ENCODE assay signal across 38 cellular contexts in genomic region chr3:67853520-67853919, GRCh38.
"Had no signal": no experiment of that assay in that cellular context is flagged by ENCODE, and none has a peak within 500 bp of the region (broad histone marks: within the 10 kb centered on the region; RNA-seq: fewer than 3 reads in every experiment).

No MANE protein-coding gene starts in this region.

- H3K27ac Mint-ChIP-seq: activated B cell treated with CpG ODN at 0.5 μM for 24 hours; activated CD4-positive, alpha-beta memory T cell treated with anti-CD3 and anti-CD28 coated beads for 36 hours; activated CD4-positive, alpha-beta T cell treated with anti-CD3 and anti-CD28 coated beads, Interleukin-2, amount 10 ng/mL, durations not matched to agents 24 days and 14 days; activated CD8-positive, alpha-beta T cell treated with anti-CD3 and anti-CD28 coated beads for 36 hours; activated naive CD4-positive, alpha-beta T cell treated with anti-CD3 and anti-CD28 coated beads for 36 hours; activated naive CD4-positive, alpha-beta T cell treated with anti-CD3 and anti-CD28 coated beads, Interleukin-2, amount 50 U/mL, for 72 hours; activated naive CD8-positive, alpha-beta T cell treated with anti-CD3 and anti-CD28 coated beads, Interleukin-2, amount 10 ng/mL, durations not matched to agents 7 days and 5 days; activated T-cell treated with anti-CD3 and anti-CD28 coated beads, Interleukin-2, amount 50 U/mL, for 72 hours; activated T-helper 1 cell treated with anti-CD3 and anti-CD28 coated beads, Interleukin-12 subunit alpha, Interleukin-12 subunit beta, Interleukin-2, Interleukin-4 antibody, amounts not matched to agents 30 ng/mL and 10 ng/mL and 1 ng/mL, durations not matched to agents 14 hours and 24 hours and 36 hours; activated T-helper 17 cell treated with anti-CD3 and anti-CD28 coated beads, Interleukin-2, amount 50 U/mL, for 72 hours; T-helper 1 cell treated with Interleukin-12 subunit alpha and Interleukin-12 subunit beta and Interleukin-4 antibody, amounts not matched to agents 30 μg/mL and 1 μg/mL, for 36 hours; T-helper 2 cell treated with Interferon-gamma antibody and Interleukin-4, amounts not matched to agents 5 μg/mL and 100 μg/mL, for 36 hours had no signal

- H3K27me3 Mint-ChIP-seq: activated B cell treated with CpG ODN at 0.5 μM for 24 hours; activated CD4-positive, alpha-beta memory T cell treated with anti-CD3 and anti-CD28 coated beads for 36 hours; activated CD4-positive, alpha-beta T cell treated with anti-CD3 and anti-CD28 coated beads, Interleukin-2, amount 10 ng/mL, durations not matched to agents 24 days and 14 days; activated CD8-positive, alpha-beta T cell treated with anti-CD3 and anti-CD28 coated beads for 36 hours; activated naive CD8-positive, alpha-beta T cell treated with anti-CD3 and anti-CD28 coated beads, Interleukin-2, amount 10 ng/mL, durations not matched to agents 7 days and 5 days had no signal

- H3K9me3 ChIP-seq: adrenal gland, body of pancreas, breast epithelium had no signal

- H3K4me1 ChIP-seq: adrenal gland, breast epithelium had no signal

- H3K36me3 ChIP-seq: adrenal gland, brain microvascular endothelial cell, breast epithelium had no signal

- ATAC-seq: activated CD8-positive, alpha-beta T cell treated with anti-CD3 and anti-CD28 coated beads for 36 hours; activated naive CD4-positive, alpha-beta T cell treated with anti-CD3 and anti-CD28 coated beads, Interleukin-2, amount 50 U/mL, for 72 hours; activated T-cell treated with anti-CD3 and anti-CD28 coated beads, Interleukin-2, amount 50 U/mL, for 4 hours; activated T-cell treated with anti-CD3 and anti-CD28 coated beads, Interleukin-2, amount 50 U/mL, for 72 hours; activated T-helper 17 cell treated with anti-CD3 and anti-CD28 coated beads, Interleukin-2, amount 50 U/mL, for 72 hours; body of pancreas had no signal

- H3K9me3 Mint-ChIP-seq: activated B cell treated with CpG ODN at 0.5 μM for 24 hours; activated CD4-positive, alpha-beta memory T cell treated with anti-CD3 and anti-CD28 coated beads for 36 hours; activated CD4-positive, alpha-beta T cell treated with anti-CD3 and anti-CD28 coated beads, Interleukin-2, amount 10 ng/mL, durations not matched to agents 24 days and 14 days; activated CD8-positive, alpha-beta T cell treated with anti-CD3 and anti-CD28 coated beads for 36 hours; activated naive CD4-positive, alpha-beta T cell treated with anti-CD3 and anti-CD28 coated beads for 36 hours; activated T-cell treated with anti-CD3 and anti-CD28 coated beads, Interleukin-2, amount 50 U/mL, for 4 hours; activated T-helper 1 cell treated with anti-CD3 and anti-CD28 coated beads, Interleukin-12 subunit alpha, Interleukin-12 subunit beta, Interleukin-2, Interleukin-4 antibody, amounts not matched to agents 30 ng/mL and 10 ng/mL and 1 ng/mL, durations not matched to agents 14 hours and 24 hours and 36 hours; activated T-helper 17 cell treated with anti-CD3 and anti-CD28 coated beads, Interleukin-2, amount 50 U/mL, for 72 hours; T-helper 1 cell treated with Interleukin-12 subunit alpha and Interleukin-12 subunit beta and Interleukin-4 antibody, amounts not matched to agents 30 μg/mL and 1 μg/mL, for 36 hours; T-helper 2 cell treated with Interferon-gamma antibody and Interleukin-4, amounts not matched to agents 5 μg/mL and 100 μg/mL, for 36 hours had no signal

- H3K4me1 Mint-ChIP-seq: activated B cell treated with CpG ODN at 0.5 μM for 24 hours; activated CD4-positive, alpha-beta T cell treated with anti-CD3 and anti-CD28 coated beads, Interleukin-2, amount 10 ng/mL, durations not matched to agents 24 days and 14 days; activated T-helper 17 cell treated with anti-CD3 and anti-CD28 coated beads, Interleukin-2, amount 50 U/mL, for 72 hours had no signal

- H3K27ac ChIP-seq: adrenal gland, brain microvascular endothelial cell, breast epithelium, VCaP had no signal

- DNase-seq: activated B cell treated with CpG ODN at 0.5 μM for 24 hours; activated CD4-positive, alpha-beta memory T cell treated with anti-CD3 and anti-CD28 coated beads for 36 hours; activated CD4-positive, alpha-beta T cell treated with anti-CD3 and anti-CD28 coated beads for 4 hours; activated CD4-positive, alpha-beta T cell treated with anti-CD3 and anti-CD28 coated beads, Interleukin-2, amount 10 ng/mL, durations not matched to agents 24 days and 14 days; activated CD4-positive, alpha-beta T cell treated with anti-CD3 and anti-CD28 coated beads, Interleukin-2, amount 50 U/mL, for 1 hour; activated CD4-positive, alpha-beta T cell treated with anti-CD3 and anti-CD28 coated beads, Interleukin-2, amount 50 U/mL, for 4 hours; activated CD4-positive, CD25-positive, alpha-beta regulatory T cell treated with anti-CD3 and anti-CD28 coated beads, Interleukin-2, amount 50 U/mL, for 72 hours; activated CD8-positive, alpha-beta memory T cell treated with anti-CD3 and anti-CD28 coated beads, Interleukin-2, amount 50 U/mL, for 4 hours; activated CD8-positive, alpha-beta T cell treated with anti-CD3 and anti-CD28 coated beads for 36 hours; activated effector memory CD4-positive, alpha-beta T cell treated with anti-CD3 and anti-CD28 coated beads, Interleukin-2, amount 50 U/mL, for 16 hours; activated gamma-delta T cell treated with Interleukin-2 at 50 U/mL for 16 hours; activated naive CD4-positive, alpha-beta T cell; activated naive CD4-positive, alpha-beta T cell treated with anti-CD3 and anti-CD28 coated beads for 36 hours; activated naive CD4-positive, alpha-beta T cell treated with anti-CD3 and anti-CD28 coated beads, Interleukin-2, amount 50 U/mL, for 16 hours; activated naive CD8-positive, alpha-beta T cell treated with anti-CD3 and anti-CD28 coated beads, Interleukin-2, amount 10 ng/mL, durations not matched to agents 7 days and 5 days; activated T-cell treated with anti-CD3 and anti-CD28 coated beads for 4 hours; activated T-cell treated with anti-CD3 and anti-CD28 coated beads, Interleukin-2, amount 50 U/mL, for 1 hour; activated T-cell treated with anti-CD3 and anti-CD28 coated beads, Interleukin-2, amount 50 U/mL, for 4 hours; activated T-cell treated with anti-CD3 and anti-CD28 coated beads, Interleukin-2, amount 50 U/mL, for 72 hours; adrenal gland; amniotic stem cell; aorta; body of pancreas; brain microvascular endothelial cell; central memory CD4-positive, alpha-beta T cell; SW 1271; T-helper 1 cell; T-helper 2 cell; T-helper 9 cell had no signal

- H3K36me3 Mint-ChIP-seq: activated CD4-positive, alpha-beta memory T cell treated with anti-CD3 and anti-CD28 coated beads for 36 hours had no signal

- H3K4me3 Mint-ChIP-seq: activated B cell treated with CpG ODN at 0.5 μM for 24 hours; activated CD4-positive, alpha-beta memory T cell treated with anti-CD3 and anti-CD28 coated beads for 36 hours; activated CD4-positive, alpha-beta T cell treated with anti-CD3 and anti-CD28 coated beads, Interleukin-2, amount 10 ng/mL, durations not matched to agents 24 days and 14 days; activated CD8-positive, alpha-beta T cell treated with anti-CD3 and anti-CD28 coated beads for 36 hours; activated naive CD4-positive, alpha-beta T cell treated with anti-CD3 and anti-CD28 coated beads for 36 hours; activated naive CD8-positive, alpha-beta T cell treated with anti-CD3 and anti-CD28 coated beads, Interleukin-2, amount 10 ng/mL, durations not matched to agents 7 days and 5 days; activated T-cell treated with anti-CD3 and anti-CD28 coated beads, Interleukin-2, amount 50 U/mL, for 4 hours; activated T-cell treated with anti-CD3 and anti-CD28 coated beads, Interleukin-2, amount 50 U/mL, for 72 hours; activated T-helper 1 cell treated with anti-CD3 and anti-CD28 coated beads, Interleukin-12 subunit alpha, Interleukin-12 subunit beta, Interleukin-2, Interleukin-4 antibody, amounts not matched to agents 30 ng/mL and 10 ng/mL and 1 ng/mL, durations not matched to agents 14 hours and 24 hours and 36 hours; activated T-helper 17 cell treated with anti-CD3 and anti-CD28 coated beads, Interleukin-2, amount 50 U/mL, for 72 hours; T-helper 1 cell treated with Interleukin-12 subunit alpha and Interleukin-12 subunit beta and Interleukin-4 antibody, amounts not matched to agents 30 μg/mL and 1 μg/mL, for 36 hours; T-helper 2 cell treated with Interferon-gamma antibody and Interleukin-4, amounts not matched to agents 5 μg/mL and 100 μg/mL, for 36 hours had no signal

- FAIRE-seq: astrocyte, TTC549 had no signal

- H3K27me3 ChIP-seq: adrenal gland, body of pancreas, brain microvascular endothelial cell, breast epithelium had no signal

- H3K4me3 ChIP-seq: adrenal gland, body of pancreas, breast epithelium had no signal
